ENCODE assay signal across 25 cellular contexts in the genomic region with DNA sequence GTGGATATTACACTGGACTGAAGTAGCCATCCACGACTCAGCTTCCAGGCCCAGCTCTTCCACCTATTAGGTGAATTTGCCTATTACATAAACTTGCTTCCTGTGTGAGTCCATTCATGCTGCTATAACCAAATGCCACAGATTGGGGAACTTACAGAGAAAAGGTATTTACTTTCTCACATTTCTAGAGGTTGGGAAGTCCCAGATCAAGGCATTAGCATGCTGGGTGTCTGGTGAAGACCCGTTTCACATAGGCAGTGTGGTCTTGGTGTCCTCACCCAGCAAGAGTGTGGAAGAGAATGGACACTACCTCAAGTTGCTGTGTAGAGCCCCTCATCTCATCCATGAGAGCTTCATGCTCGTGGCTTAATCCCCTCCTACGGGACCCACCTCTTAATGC.
"Had no signal": no experiment of that assay in that cellular context is flagged by ENCODE, and none has a peak within 500 bp of the region (broad histone marks: within the 10 kb centered on the region; RNA-seq: fewer than 3 reads in every experiment).

No MANE protein-coding gene starts in this region.

- H3K4me1 Mint-ChIP-seq: IgD-negative memory B cell had no signal

- FAIRE-seq: HTR-8/SVneo, K562, RCC 7860 had no signal

- ATAC-seq: K562 had no signal

- H3K4me1 ChIP-seq: SJSA1 had no signal

- H3K36me3 ChIP-seq: SJSA1 had no signal

- H3K4me3 Mint-ChIP-seq: IgD-negative memory B cell had no signal

- DNase-seq: Kasumi-1, MV-4-11, NCI-H1092, NCI-H1105 treated with DMSO at 0.1 percent for 48 hours, NCI-H1417 treated with DMSO at 0.1 percent for 48 hours, NCI-H146, NCI-H1694 treated with DMSO at 0.1 percent for 48 hours, NCI-H1930, NCI-H2081, NCI-H2107, NCI-H2227 treated with DMSO at 0.1 percent for 48 hours, NCI-H524, NCI-H69, NCI-H774, Right ventricle myocardium superior, RPMI8226, SIG-M5 had no signal

- H3K27me3 ChIP-seq: SJSA1 had no signal

- H3K36me3 Mint-ChIP-seq: IgD-negative memory B cell had no signal

- H3K4me2 ChIP-seq: KMS-11 had no signal

- H3K27ac ChIP-seq: HL-60, KMS-11, SJSA1, SK-N-MC had no signal

- H3K9ac ChIP-seq: KMS-11 had no signal

- H3K4me3 ChIP-seq: K562, SJSA1, SK-N-MC had no signal

- H3K27ac Mint-ChIP-seq: IgD-negative memory B cell had no signal
